In the genomic region with DNA sequence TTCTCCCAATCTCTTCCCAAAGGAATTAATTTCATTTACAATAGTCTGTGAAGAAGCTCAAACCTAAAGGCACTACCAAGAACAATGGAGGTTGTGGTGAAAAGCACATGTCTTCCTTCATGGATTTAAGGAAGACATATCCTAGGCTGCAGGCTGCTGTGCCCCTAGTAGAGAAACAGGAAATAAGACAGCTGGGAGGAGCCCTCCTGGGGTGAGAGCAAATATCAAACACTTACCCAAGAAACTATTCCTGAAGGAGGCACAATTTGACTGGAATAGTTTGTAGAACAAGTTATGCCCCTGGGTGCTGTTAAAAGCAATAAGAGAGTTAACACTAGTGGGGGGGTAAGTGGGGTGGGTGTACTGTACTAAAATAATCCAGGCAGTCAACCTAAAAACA, we compare ENCODE assay signal across 19 cellular contexts. TPM values are rescaled to one million over a fixed set of nuclear protein-coding genes. Genes with fewer than 3 reads are reported as not detected.
A peak's percentile ranks its signal among the peaks of the same experiment; 100 is the strongest.
DNase-seq lines count a peak whose midpoint lies in the region; FAIRE-seq and TF ChIP-seq lines count a peak whose summit lies in the region.
"Had no signal": no experiment of that assay in that cellular context is flagged by ENCODE, and none has a peak within 500 bp of the region (broad histone marks: within the 10 kb centered on the region; RNA-seq: fewer than 3 reads in every experiment).

No MANE protein-coding gene starts in this region.

- H3K36me3 Mint-ChIP-seq in endodermal cell (ENCODE audit: low read depth): peaks cover 3% of the 10 kb centered on the region
- peaks cover 8% of the 10 kb centered on the region for H3K36me3 Mint-ChIP-seq in nephron (ENCODE audit: low read depth)

- no peaks in the 10 kb centered on the region for H3K9me3 ChIP-seq in endodermal cell (ENCODE audit: control insufficient read depth, low read length)

- H3K9ac ChIP-seq in endodermal cell (ENCODE audit: extremely low read depth, low read length, poor library complexity, severe bottlenecking): no peak overlapping the region

- FAIRE-seq in H54 (lab: Jason Lieb, UNC): peak; percentile 66

- no peak overlapping the region for H3K27ac ChIP-seq in endodermal cell (ENCODE audit: low read depth, low read length)
- H3K27ac ChIP-seq: skin epidermis had no signal

- TF ChIP-seq POLR2A in H54 (IDR thresholded peaks at IDR 0.05; ENCODE audit: low read depth, low read length): no peak
- TF ChIP-seq POLR2A in NB4 (IDR thresholded peaks at IDR 0.05; ENCODE audit: extremely low read depth, insufficient read length): no peak

- peak overlapping the region; percentile 83 for H3K27ac Mint-ChIP-seq in endodermal cell
- H3K27ac Mint-ChIP-seq in nephron: peak overlapping the region; percentile 53 to 77 (median 69)
- H3K27ac Mint-ChIP-seq: activated naive CD8-positive, alpha-beta T cell treated with anti-CD3 and anti-CD28 coated beads for 36 hours; CD8-positive, alpha-beta T cell; stimulated activated naive CD8-positive, alpha-beta T cell treated with anti-CD3 and anti-CD28 coated beads, Interleukin-15, Interleukin-2, amounts not matched to agents 100 ng/mL and 50 ng/mL, for 24 hours had no signal

- no peaks in the 10 kb centered on the region for H3K27me3 ChIP-seq in endodermal cell (ENCODE audit: control insufficient read depth, insufficient read depth, low read length, poor library complexity, severe bottlenecking)

- TF ChIP-seq CTCF in NB4 (IDR thresholded peaks at IDR 0.05; ENCODE audit: low read depth, low read length) (no peak), endodermal cell (conservative IDR thresholded peaks at IDR 0.05) (peak; percentile 26), nephron (IDR thresholded peaks at IDR 0.05; ENCODE audit: unreplicated experiment in 3 of 3) (no peak)

- intact Hi-C loops in head of caudate nucleus (cut with DNase I): no loop called here

- H3K27me3 Mint-ChIP-seq in endodermal cell (ENCODE audit: insufficient read depth): no peaks in the 10 kb centered on the region
- no peaks in the 10 kb centered on the region for H3K27me3 Mint-ChIP-seq in nephron (ENCODE audit: low read depth)
- H3K27me3 Mint-ChIP-seq: activated naive CD8-positive, alpha-beta T cell treated with anti-CD3 and anti-CD28 coated beads for 36 hours; stimulated activated naive CD8-positive, alpha-beta T cell treated with anti-CD3 and anti-CD28 coated beads, Interleukin-15, Interleukin-2, amounts not matched to agents 100 ng/mL and 50 ng/mL, for 24 hours had no signal

- H3K9me3 Mint-ChIP-seq in endodermal cell (no peaks in the 10 kb centered on the region), nephron (no peaks in the 10 kb centered on the region)
- H3K9me3 Mint-ChIP-seq: activated naive CD8-positive, alpha-beta T cell treated with anti-CD3 and anti-CD28 coated beads for 36 hours; CD8-positive, alpha-beta T cell; stimulated activated naive CD8-positive, alpha-beta T cell treated with anti-CD3 and anti-CD28 coated beads, Interleukin-15, Interleukin-2, amounts not matched to agents 100 ng/mL and 50 ng/mL, for 24 hours had no signal

- H3K4me3 Mint-ChIP-seq in endodermal cell (no peak overlapping the region), nephron (no peak overlapping the region)
- H3K4me3 Mint-ChIP-seq: activated naive CD8-positive, alpha-beta T cell treated with anti-CD3 and anti-CD28 coated beads for 36 hours; CD8-positive, alpha-beta T cell; stimulated activated naive CD8-positive, alpha-beta T cell treated with anti-CD3 and anti-CD28 coated beads, Interleukin-15, Interleukin-2, amounts not matched to agents 100 ng/mL and 50 ng/mL, for 24 hours had no signal

- peaks cover 4% of the 10 kb centered on the region for H3K36me3 ChIP-seq in endodermal cell (ENCODE audit: control insufficient read depth, insufficient read depth, low read length)

- H3K4me1 Mint-ChIP-seq in endodermal cell (peaks cover 48% of the 10 kb centered on the region), nephron (peaks cover 26% of the 10 kb centered on the region)

- H3K4me3 ChIP-seq in NB4 (ENCODE audit: low read depth, low read length): no peak overlapping the region
- H3K4me3 ChIP-seq in endodermal cell (ENCODE audit: low read length): no peak overlapping the region
- H3K4me3 ChIP-seq: skin epidermis had no signal

- DNase-seq in H54 (ENCODE audit: insufficient read length, low spot score): peak; percentile 9
- DNase-seq in NB4 (ENCODE audit: low read depth): peak; percentile 37
- DNase-seq in endodermal cell: peak; percentile 85
- no peak for DNase-seq in head of caudate nucleus
- DNase-seq in activated CD4-positive, CD25-positive, alpha-beta regulatory T cell treated with anti-CD3 and anti-CD28 coated beads, Interleukin-2, amount 50 U/mL, for 72 hours: no peak
- no peak for DNase-seq in KG1 (lab: John Stamatoyannopoulos, UW)
- no peak for DNase-seq in cerebellar cortex (ENCODE audit: low spot score)
- DNase-seq: activated naive CD8-positive, alpha-beta T cell treated with anti-CD3 and anti-CD28 coated beads for 36 hours; activated T-cell treated with anti-CD3 and anti-CD28 coated beads for 4 hours; CD8-positive, alpha-beta T cell; central memory CD4-positive, alpha-beta T cell; glutamatergic neuron; mammary epithelial cell; NCI-H1092; NCI-H524; T-helper 1 cell had no signal

- peaks cover 7% of the 10 kb centered on the region for H3K4me1 ChIP-seq in endodermal cell (ENCODE audit: control insufficient read depth, insufficient read depth, low read length)

RNA-seq across cellular contexts. Expression of a gene that starts 30.1 kb away (rescaled TPM):
- total RNA-seq in endodermal cell: 10 to 100 TPM; 53.3 to 60.1 TPM
- 21.5 TPM for polyA plus RNA-seq in endodermal cell (2013, experiment 1 of 2)
- polyA plus RNA-seq in endodermal cell (2013, experiment 2 of 2): 19.2 TPM

Comparison
In these comparisons a context has a peak if more than half of its experiments do, and no peak if none do; other contexts are left out.
1. DNase-seq: peak in H54 (single experiment), NB4 (single experiment) and endodermal cell (single experiment); none in head of caudate nucleus (0 of 42), activated CD4-positive, CD25-positive, alpha-beta regulatory T cell treated with anti-CD3 and anti-CD28 coated beads, Interleukin-2, amount 50 U/mL, for 72 hours (single experiment), KG1 (single experiment) and cerebellar cortex (single experiment).